Comparison of ENCODE assay signal across 25 cellular contexts in genomic region chr22:50078246-50078645, GRCh38. TPM values are rescaled to one million over a fixed set of nuclear protein-coding genes. Genes with fewer than 3 reads are reported as not detected.
DNase-seq lines count a peak whose midpoint lies in the region; FAIRE-seq and TF ChIP-seq lines count a peak whose summit lies in the region.
"Had no signal": no experiment of that assay in that cellular context is flagged by ENCODE, and none has a peak within 500 bp of the region (broad histone marks: within the 10 kb centered on the region; RNA-seq: fewer than 3 reads in every experiment).

No MANE protein-coding gene starts in this region.

- POLR2A ChIA-PET in HEK293 (lab: Yijun Ruan, JAX): interaction anchor here (0.6 to 0.7 kb wide), 2 partner anchors 33 to 41 kb away, joined by 4 read pairs; no protein-coding TSS in a partner anchor

- peak overlapping the region in 9 of 11 experiments; percentile 5 to 93 (median 35); a peak in 13 of 22 replicates for H3K4me2 ChIP-seq in BLaER1 treated with 17β-estradiol and CSF1 and Interleukin-3, amounts not matched to agents 10 nM and 100 nM
- H3K4me2 ChIP-seq: KMS-11 had no signal

- H3K27ac ChIP-seq in BLaER1 treated with 17β-estradiol and CSF1 and Interleukin-3, amounts not matched to agents 10 nM and 100 nM: no peak overlapping the region
- H3K27ac ChIP-seq in HEK293 (ENCODE audit: extremely low read depth, low read depth, low read length) (no peak overlapping the region), kidney (ENCODE audit: low read depth in 2 of 2, low read length in 2 of 2) (no peak overlapping the region), vagina (peak overlapping the region; percentile 76)
- H3K27ac ChIP-seq: KMS-11 had no signal

- H3K4me1 ChIP-seq in BLaER1 treated with 17β-estradiol and CSF1 and Interleukin-3, amounts not matched to agents 10 nM and 100 nM: peaks cover 44 to 86% (median 48%) of the 10 kb centered on the region in 10 experiments
- no peaks in the 10 kb centered on the region for H3K4me1 ChIP-seq in HEK293 (ENCODE audit: control insufficient read depth, insufficient read depth, low read length)
- H3K4me1 ChIP-seq in kidney (ENCODE audit: control insufficient read depth in 1 of 2, insufficient read depth in 1 of 2, low read depth in 1 of 2, low read length in 2 of 2): no peaks in the 10 kb centered on the region
- peaks cover 7% of the 10 kb centered on the region for H3K4me1 ChIP-seq in vagina

- no peaks in the 10 kb centered on the region for H3K27me3 ChIP-seq in BLaER1 treated with 17β-estradiol and CSF1 and Interleukin-3, amounts not matched to agents 10 nM and 100 nM
- H3K27me3 ChIP-seq in vagina: no peaks in the 10 kb centered on the region

- no peaks in the 10 kb centered on the region for H3K9me3 ChIP-seq in BLaER1 treated with 17β-estradiol and CSF1 and Interleukin-3, amounts not matched to agents 10 nM and 100 nM (replicated peaks in 1 of 11)
- H3K9me3 ChIP-seq in HEK293 (ENCODE audit: control insufficient read depth, insufficient read depth, low read depth, low read length) (no peaks in the 10 kb centered on the region), kidney (ENCODE audit: control insufficient read depth in 1 of 2, low read length in 2 of 2) (no peaks in the 10 kb centered on the region), vagina (no peaks in the 10 kb centered on the region)

- H3K9ac ChIP-seq in BLaER1 treated with 17β-estradiol and CSF1 and Interleukin-3, amounts not matched to agents 10 nM and 100 nM: no peak overlapping the region
- no peak overlapping the region for H3K9ac ChIP-seq in kidney (ENCODE audit: low read length in 2 of 2)
- H3K9ac ChIP-seq: KMS-11 had no signal

- CTCF ChIA-PET in HEK293 (lab: Yijun Ruan, JAX): interaction anchor here (0.7 kb wide), 1 partner anchor 399 kb away, joined by 3 read pairs; no protein-coding TSS in a partner anchor

- FAIRE-seq in kidney (lab: Jason Lieb, UNC): no peak
- FAIRE-seq: A204.1, GM12878, HTR-8/SVneo had no signal

- H4K20me1 ChIP-seq in BLaER1 treated with 17β-estradiol and CSF1 and Interleukin-3, amounts not matched to agents 10 nM and 100 nM: 0 out of 22 replicates have a peak, but pooled peaks cover 0 to 4% (median 0%) of the 10 kb centered on the region in 11 experiments

- intact Hi-C loops in kidney (cut with DNase I): no loop called here
- intact Hi-C loops in vagina (cut with DNase I): no loop called here
- intact Hi-C loops in posterior vena cava (cut with DNase I): no loop called here

- TF ChIP-seq CTCF in HEK293 (tag by site-specific recombination; IDR thresholded peaks at IDR 0.05) (no peak), kidney (IDR thresholded peaks at IDR 0.05; ENCODE audit: borderline replicate concordance, extremely low read depth, insufficient read depth) (no peak), vagina (IDR thresholded peaks at IDR 0.05) (no peak)

- H3K36me3 ChIP-seq in BLaER1 treated with 17β-estradiol and CSF1 and Interleukin-3, amounts not matched to agents 10 nM and 100 nM: peaks cover 0 to 2% (median 0%) of the 10 kb centered on the region in 11 experiments; a peak in 1 of 22 replicates
- H3K36me3 ChIP-seq in HEK293 (ENCODE audit: control insufficient read depth in 2 of 2, insufficient read depth in 1 of 2, low read length in 2 of 2) (no peaks in the 10 kb centered on the region), kidney (ENCODE audit: control insufficient read depth in 1 of 2, insufficient read depth in 2 of 2, low read length in 2 of 2) (no peaks in the 10 kb centered on the region), vagina (no peaks in the 10 kb centered on the region)

- H3K4me3 ChIP-seq in BLaER1 treated with 17β-estradiol and CSF1 and Interleukin-3, amounts not matched to agents 10 nM and 100 nM: no peak overlapping the region
- H3K4me3 ChIP-seq in HEK293 (ENCODE audit: low read depth, low read length) (no peak overlapping the region), kidney (ENCODE audit: low read length in 2 of 2) (no peak overlapping the region), vagina (no peak overlapping the region)
- H3K4me3 ChIP-seq: GM12878 had no signal

- TF ChIP-seq POLR2A in vagina (IDR thresholded peaks at IDR 0.05): no peak

- DNase-seq in kidney (peak; percentile 23), vagina (ENCODE audit: extremely low spot score in 2 of 2) (no peak), AG20443 (ENCODE audit: low spot score) (no peak), NCI-H1930 (lab: John Stamatoyannopoulos, UW) (no peak), posterior vena cava (ENCODE audit: low spot score) (no peak)
- DNase-seq: ACHN; AML-193; CD4-positive, CD25-positive, alpha-beta regulatory T cell; CD8-positive, alpha-beta memory T cell; COR-L47; DMS 273 treated with DMSO at 0.1 percent for 48 hours; DMS53; DND-41; EL; HCEC 1CT; HFFc6 had no signal

TF ChIP-seq in HEK293, 187 proteins besides CTCF, POLR2A, EP300 and RAD21:
- TF ChIP-seq SP3 (tag by site-specific recombination; IDR thresholded peaks at IDR 0.05): no peak
- TF ChIP-seq ZNF654 (tag by site-specific recombination; IDR thresholded peaks at IDR 0.05; ENCODE audit: low read depth): no peak
- no peak for TF ChIP-seq ZNF560 (tag by site-specific recombination; IDR thresholded peaks at IDR 0.05; ENCODE audit: borderline replicate concordance)
- TF ChIP-seq, protein P1, sequence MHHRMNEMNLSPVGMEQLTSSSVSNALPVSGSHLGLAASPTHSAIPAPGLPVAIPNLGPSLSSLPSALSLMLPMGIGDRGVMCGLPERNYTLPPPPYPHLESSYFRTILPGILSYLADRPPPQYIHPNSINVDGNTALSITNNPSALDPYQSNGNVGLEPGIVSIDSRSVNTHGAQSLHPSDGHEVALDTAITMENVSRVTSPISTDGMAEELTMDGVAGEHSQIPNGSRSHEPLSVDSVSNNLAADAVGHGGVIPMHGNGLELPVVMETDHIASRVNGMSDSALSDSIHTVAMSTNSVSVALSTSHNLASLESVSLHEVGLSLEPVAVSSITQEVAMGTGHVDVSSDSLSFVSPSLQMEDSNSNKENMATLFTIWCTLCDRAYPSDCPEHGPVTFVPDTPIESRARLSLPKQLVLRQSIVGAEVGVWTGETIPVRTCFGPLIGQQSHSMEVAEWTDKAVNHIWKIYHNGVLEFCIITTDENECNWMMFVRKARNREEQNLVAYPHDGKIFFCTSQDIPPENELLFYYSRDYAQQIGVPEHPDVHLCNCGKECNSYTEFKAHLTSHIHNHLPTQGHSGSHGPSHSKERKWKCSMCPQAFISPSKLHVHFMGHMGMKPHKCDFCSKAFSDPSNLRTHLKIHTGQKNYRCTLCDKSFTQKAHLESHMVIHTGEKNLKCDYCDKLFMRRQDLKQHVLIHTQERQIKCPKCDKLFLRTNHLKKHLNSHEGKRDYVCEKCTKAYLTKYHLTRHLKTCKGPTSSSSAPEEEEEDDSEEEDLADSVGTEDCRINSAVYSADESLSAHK (tag by site-specific recombination; IDR thresholded peaks at IDR 0.05): 0 out of 2 replicates have a peak, but pooled peaks have one; percentile 46
- TF ChIP-seq ZNF791 (tag by site-specific recombination; IDR thresholded peaks at IDR 0.05): no peak

RNA-seq across cellular contexts. Expression of gene MLC1, which starts 7.0 kb away (rescaled TPM):
- total RNA-seq in kidney (0.28 TPM), vagina (29.2 TPM), posterior vena cava (under 1 TPM; 0.19 to 0.28 TPM)
- polyA plus RNA-seq in kidney (ENCODE audit: insufficient read depth, low read depth, low replicate concordance): not detected
- total RNA-seq: G401, GM12878, HFFc6 had no signal

RNA-seq across cellular contexts. Expression of gene MOV10L1, which starts 11.6 kb away (rescaled TPM):
- total RNA-seq in kidney (0.38 TPM), vagina (0.98 TPM), posterior vena cava (under 1 TPM; 0.43 to 0.56 TPM)
- polyA plus RNA-seq in kidney (ENCODE audit: insufficient read depth, low read depth, low replicate concordance): 0.62 TPM
- total RNA-seq: CD4-positive, CD25-positive, alpha-beta regulatory T cell; CD8-positive, alpha-beta memory T cell; G401; GM12878 had no signal
- polyA plus RNA-seq: CD4-positive, CD25-positive, alpha-beta regulatory T cell; CD8-positive, alpha-beta memory T cell had no signal

RNA-seq across cellular contexts. Expression of gene TTLL8, which starts 20.1 kb away (rescaled TPM):
- total RNA-seq in kidney (not detected), vagina (not detected), posterior vena cava (not detected)
- polyA plus RNA-seq in kidney (ENCODE audit: insufficient read depth, low read depth, low replicate concordance): not detected
- total RNA-seq: CD4-positive, CD25-positive, alpha-beta regulatory T cell; CD8-positive, alpha-beta memory T cell; G401; GM12878; H4; HFFc6 had no signal
- polyA plus RNA-seq: BJ; CD4-positive, CD25-positive, alpha-beta regulatory T cell; CD8-positive, alpha-beta memory T cell; GM12878 had no signal

Comparison
In these comparisons a context has a peak if more than half of its experiments do, and no peak if none do; other contexts are left out.
1. RNA of gene MLC1, which starts 7.0 kb away (total RNA-seq): 29.2 TPM in vagina (single experiment); 0.28 TPM in kidney (single experiment) and 0.19 to 0.28 TPM in posterior vena cava; every median in the first group is over 10 times any median in the second.